9 cellular contexts compared by ENCODE assay signal in genomic region chr17:66192378-66192687, GRCh38. TPM values are rescaled to one million over a fixed set of nuclear protein-coding genes. Genes with fewer than 3 reads are reported as not detected.
DNase-seq lines count a peak whose midpoint lies in the region; ATAC-seq and TF ChIP-seq lines count a peak whose summit lies in the region.
"Had no signal": no experiment of that assay in that cellular context is flagged by ENCODE, and none has a peak within 500 bp of the region (broad histone marks: within the 10 kb centered on the region; RNA-seq: fewer than 3 reads in every experiment).

No MANE protein-coding gene starts in this region.

- no peaks in the 10 kb centered on the region for H3K9me2 ChIP-seq in OCI-LY1 (ENCODE audit: low read depth, low read length)

- H3K27me3 Mint-ChIP-seq in Calu3 (ENCODE audit: unreplicated experiment) (no peaks in the 10 kb centered on the region), endothelial cell (ENCODE audit: unreplicated experiment) (peaks cover 5% of the 10 kb centered on the region), osteocyte (ENCODE audit: unreplicated experiment) (no peaks in the 10 kb centered on the region)

- H3K4me3 Mint-ChIP-seq in Calu3 (ENCODE audit: low read depth, unreplicated experiment) (peak overlapping the region; percentile 68), endothelial cell (ENCODE audit: unreplicated experiment) (peak overlapping the region; percentile 90), osteocyte (ENCODE audit: unreplicated experiment) (peak overlapping the region; percentile 90)

- DNase-seq in Calu3 (no peak), endothelial cell (ENCODE audit: low spot score) (no peak), osteocyte (ENCODE audit: extremely low spot score, unreplicated experiment) (no peak), HuH-7 (ENCODE audit: low spot score) (no peak), occipital lobe (lab: John Stamatoyannopoulos, UW) (no peak)

- ATAC-seq in GM19397 (IDR thresholded peaks at IDR 0.05; ENCODE audit: unreplicated experiment) (no peak), HG03439 (IDR thresholded peaks at IDR 0.05; ENCODE audit: unreplicated experiment) (no peak)

- intact Hi-C loops in Calu3 (cut with micrococcal nuclease; ENCODE audit: unreplicated experiment) = no loop called here

- H3K27ac Mint-ChIP-seq in Calu3 (ENCODE audit: unreplicated experiment) (peak overlapping the region; percentile 48), endothelial cell (ENCODE audit: unreplicated experiment) (peak overlapping the region; percentile 91), osteocyte (ENCODE audit: unreplicated experiment) (peak overlapping the region; percentile 85)

- no TSS peak for BruUV-seq in Calu3 (replicated peaks; lab: Mats Ljungman, UMichigan)

- no peak overlapping the region; the same call in 1 of the 2 replicates for H3K9ac ChIP-seq in OCI-LY1 (ENCODE audit: low read length)

- H3K27me3 ChIP-seq in OCI-LY1 (ENCODE audit: insufficient read depth, low read length) = no peaks in the 10 kb centered on the region

- no peaks in the 10 kb centered on the region for H4K20me1 ChIP-seq in OCI-LY1 (ENCODE audit: insufficient read depth, low read length)

- no peak overlapping the region for H2AFZ ChIP-seq in OCI-LY1 (ENCODE audit: low read length)

- no peaks in the 10 kb centered on the region for H3K9me3 ChIP-seq in OCI-LY1 (ENCODE audit: low read length)

- H3K4me3 ChIP-seq in OCI-LY1 (ENCODE audit: low read depth, low read length, poor library complexity, severe bottlenecking) = peak overlapping the region; percentile 70

- H3K36me3 ChIP-seq in OCI-LY1 (ENCODE audit: insufficient read depth, low read length) = no peaks in the 10 kb centered on the region

- H3K36me3 Mint-ChIP-seq in Calu3 (ENCODE audit: insufficient read depth, unreplicated experiment) = peaks cover 18% of the 10 kb centered on the region
- no peaks in the 10 kb centered on the region for H3K36me3 Mint-ChIP-seq in endothelial cell (ENCODE audit: low read depth, unreplicated experiment)
- no peaks in the 10 kb centered on the region for H3K36me3 Mint-ChIP-seq in osteocyte (ENCODE audit: unreplicated experiment)

- H3F3A ChIP-seq in OCI-LY1 (ENCODE audit: insufficient read depth, low read length) = no peaks in the 10 kb centered on the region; the same call in 1 of the 2 replicates

- H3K4me1 ChIP-seq in OCI-LY1 (ENCODE audit: insufficient read depth, low read length, severe bottlenecking) = peaks cover 35% of the 10 kb centered on the region

- H3K9me3 Mint-ChIP-seq in Calu3 (ENCODE audit: low read depth, unreplicated experiment) = no peaks in the 10 kb centered on the region
- no peaks in the 10 kb centered on the region for H3K9me3 Mint-ChIP-seq in endothelial cell (ENCODE audit: unreplicated experiment)
- H3K9me3 Mint-ChIP-seq in osteocyte (ENCODE audit: unreplicated experiment) = no peaks in the 10 kb centered on the region

- H3K79me2 ChIP-seq in OCI-LY1 (ENCODE audit: insufficient read depth, low read length) = no peaks in the 10 kb centered on the region

- H3K27ac ChIP-seq in OCI-LY1 (ENCODE audit: low read depth, low read length, poor library complexity, severe bottlenecking) = peak overlapping the region; percentile 58

- peak overlapping the region; percentile 83 for H3K4me2 ChIP-seq in OCI-LY1 (ENCODE audit: low read length)

- peaks cover 7% of the 10 kb centered on the region for H3K4me1 Mint-ChIP-seq in Calu3 (ENCODE audit: low read depth, unreplicated experiment)
- peaks cover 14% of the 10 kb centered on the region for H3K4me1 Mint-ChIP-seq in endothelial cell (ENCODE audit: unreplicated experiment)
- peaks cover 21% of the 10 kb centered on the region for H3K4me1 Mint-ChIP-seq in osteocyte (ENCODE audit: unreplicated experiment)

- CTCF ChIA-PET in Calu3 (lab: Charles Lee) = interaction anchor here (0.7 kb wide), 1 partner anchor 162 kb away, joined by 3 read pairs; no protein-coding TSS in a partner anchor

- no peak for TF ChIP-seq CTCF in Calu3 (IDR thresholded peaks at IDR 0.05; ENCODE audit: unreplicated experiment)
- no peak for TF ChIP-seq CTCF in OCI-LY1 (IDR thresholded peaks at IDR 0.05; ENCODE audit: low read length)
- no peak for TF ChIP-seq CTCF in endothelial cell (IDR thresholded peaks at IDR 0.05; ENCODE audit: unreplicated experiment)
- TF ChIP-seq CTCF in osteocyte (IDR thresholded peaks at IDR 0.05) = no peak

RNA-seq across cellular contexts. Expression of gene CEP112, which starts 0.4 kb away (rescaled TPM):
- total RNA-seq in Calu3 (2022) (4.0 and 5.4 TPM in 2 replicates), endothelial cell (ENCODE audit: unreplicated experiment) (26.3 TPM), osteocyte (9.1 and 9.5 TPM in 2 replicates), occipital lobe (10.8 TPM)

RNA-seq across cellular contexts. Expression of gene APOH, which starts 36.9 kb away (rescaled TPM):
- total RNA-seq in Calu3 (2022) = not detected in 2 replicates
- not detected for total RNA-seq in endothelial cell (ENCODE audit: unreplicated experiment)
- total RNA-seq in osteocyte = not detected in 2 replicates
- total RNA-seq in occipital lobe = 0.47 TPM
- total RNA-seq: dermis microvascular lymphatic vessel endothelial cell had no signal
